In the genomic region with DNA sequence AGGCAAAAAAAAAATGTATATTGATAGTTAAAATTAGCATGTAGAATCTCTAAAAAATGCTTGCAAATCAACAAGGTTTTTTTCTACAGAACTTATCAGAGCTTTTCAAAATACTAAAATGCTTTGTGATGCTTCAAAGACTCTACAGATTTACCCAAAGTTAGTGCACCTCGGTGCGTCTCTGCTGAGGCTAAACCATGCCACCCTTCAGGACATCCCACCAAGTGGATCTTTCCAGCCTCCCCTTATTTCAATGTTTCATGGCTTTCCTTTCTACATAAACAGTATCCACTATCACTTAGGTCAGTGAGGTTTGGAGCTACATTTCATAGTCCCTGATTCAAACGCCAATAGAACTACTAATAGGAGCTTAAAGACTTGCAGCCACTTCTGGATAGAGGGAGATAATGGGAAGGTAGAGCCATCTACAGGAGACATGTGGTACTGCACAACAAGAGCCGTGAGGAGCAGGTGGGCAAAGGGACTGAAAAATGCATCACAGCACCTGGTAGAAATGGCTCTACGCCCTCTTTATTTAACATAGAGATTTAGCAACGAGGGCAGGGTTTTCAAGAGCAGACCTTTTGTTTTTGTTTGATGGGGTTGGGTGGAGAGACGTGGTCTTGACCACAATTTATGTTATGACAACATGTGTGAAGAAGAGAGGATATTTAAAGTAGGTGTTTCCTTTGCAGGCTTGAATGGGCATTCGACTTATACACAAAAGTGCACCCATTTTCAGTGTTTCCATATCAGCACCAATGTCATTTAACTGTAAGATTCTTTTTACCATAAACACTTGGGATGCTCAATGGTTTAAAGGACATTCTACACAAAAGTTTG, we compare ENCODE assay signal across 8 cellular contexts. TPM values are rescaled to one million over a fixed set of nuclear protein-coding genes. Genes with fewer than 3 reads are reported as not detected.
DNase-seq lines count a peak whose midpoint lies in the region; ATAC-seq and TF ChIP-seq lines count a peak whose summit lies in the region.

No MANE protein-coding gene starts in this region.

- H3K9ac ChIP-seq in HCT116 (ENCODE audit: low read length) = no peak overlapping the region

- no peak overlapping the region for H2AFZ ChIP-seq in HCT116 (ENCODE audit: low read depth, low read length, poor library complexity, severe bottlenecking)

- H3K4me1 ChIP-seq in HCT116 (ENCODE audit: control insufficient read depth in 1 of 2, insufficient read depth in 2 of 2, low read length in 2 of 2) = no peaks in the 10 kb centered on the region

- H3K79me2 ChIP-seq in HCT116 (ENCODE audit: insufficient read depth, low read length) = no peaks in the 10 kb centered on the region

- no peaks in the 10 kb centered on the region for H3K9me2 ChIP-seq in HCT116 (ENCODE audit: insufficient read depth)

- no peak overlapping the region for H3K4me2 ChIP-seq in HCT116 (ENCODE audit: low read length)

- peaks cover 15% of the 10 kb centered on the region for H3K27me3 Mint-ChIP-seq in activated CD8-positive, alpha-beta memory T cell treated with anti-CD3 and anti-CD28 coated beads, Interleukin-2, amount 10 ng/mL, durations not matched to agents 7 days and 5 days

- H3K9me3 ChIP-seq in HCT116 (ENCODE audit: control insufficient read depth in 1 of 2, insufficient read depth in 1 of 2, low read depth in 1 of 2, low read length in 2 of 2) = no peaks in the 10 kb centered on the region

- TF ChIP-seq RAD21 in HCT116 (IDR thresholded peaks at IDR 0.05; ENCODE audit: low read depth) = peak; percentile 68

- RAD21 ChIA-PET in HCT116 (lab: Charles Lee; ENCODE audit: low non-redundant PET in 1 of 2, low total read pairs in 2 of 2, uncharacterized antibody in 2 of 2, unreplicated experiment in 2 of 2) = interaction anchor here (0.7 to 1.0 kb wide), 2 partner anchors 242 to 243 kb away, joined by 5 to 7 read pairs; no protein-coding TSS in a partner anchor

- TF ChIP-seq CTCF in HCT116 (IDR thresholded peaks at IDR 0.05 in 2 of 3, conservative IDR thresholded peaks at IDR 0.05 in 1 of 3; ENCODE audit: borderline replicate concordance in 1 of 3, insufficient read depth in 1 of 3, low read depth in 2 of 3, low read length in 2 of 3) = peak; percentile 45 to 91 (median 88); a peak in 5 of 6 replicates
- TF ChIP-seq CTCF in epithelial cell of proximal tubule (conservative IDR thresholded peaks at IDR 0.05; ENCODE audit: low read depth, low read length) = peak; percentile 96

- H3K4me3 Mint-ChIP-seq in activated CD8-positive, alpha-beta memory T cell treated with anti-CD3 and anti-CD28 coated beads, Interleukin-2, amount 10 ng/mL, durations not matched to agents 7 days and 5 days = no peak overlapping the region

- no peaks in the 10 kb centered on the region for H3K36me3 ChIP-seq in HCT116 (ENCODE audit: control insufficient read depth in 1 of 2, insufficient read depth in 2 of 2, low read length in 2 of 2)

- no peak overlapping the region for H3K4me3 ChIP-seq in HCT116 (replicated peaks in 1 of 2; ENCODE audit: low read depth in 1 of 2, low read length in 2 of 2)
- no peak overlapping the region for H3K4me3 ChIP-seq in epithelial cell of proximal tubule (ENCODE audit: low read depth, low read length)

- H3K36me3 Mint-ChIP-seq in activated CD8-positive, alpha-beta memory T cell treated with anti-CD3 and anti-CD28 coated beads, Interleukin-2, amount 10 ng/mL, durations not matched to agents 7 days and 5 days = no peaks in the 10 kb centered on the region

- H3K9me3 Mint-ChIP-seq in activated CD8-positive, alpha-beta memory T cell treated with anti-CD3 and anti-CD28 coated beads, Interleukin-2, amount 10 ng/mL, durations not matched to agents 7 days and 5 days (ENCODE audit: low read depth) = no peaks in the 10 kb centered on the region

- H3K27ac Mint-ChIP-seq in activated CD8-positive, alpha-beta memory T cell treated with anti-CD3 and anti-CD28 coated beads, Interleukin-2, amount 10 ng/mL, durations not matched to agents 7 days and 5 days = no peak overlapping the region

- H3K4me1 Mint-ChIP-seq in activated CD8-positive, alpha-beta memory T cell treated with anti-CD3 and anti-CD28 coated beads, Interleukin-2, amount 10 ng/mL, durations not matched to agents 7 days and 5 days = peaks cover 5% of the 10 kb centered on the region

- no peaks in the 10 kb centered on the region for H4K20me1 ChIP-seq in HCT116 (ENCODE audit: insufficient read depth)

- ATAC-seq in activated CD8-positive, alpha-beta memory T cell treated with anti-CD3 and anti-CD28 coated beads, Interleukin-2, amount 10 ng/mL, durations not matched to agents 7 days and 5 days = peak; percentile 45
- ATAC-seq in HCT116 = peak; percentile 91

- BruUV-seq in HCT116 (replicated peaks; lab: Mats Ljungman, UMichigan) = no TSS peak

- H3K27ac ChIP-seq in HCT116 (ENCODE audit: low read depth, low read length) = no peak overlapping the region

- peaks cover 51% of the 10 kb centered on the region for H3K27me3 ChIP-seq in HCT116 (ENCODE audit: insufficient read depth, low read length)

- POLR2A ChIA-PET in HCT116 (lab: Charles Lee) = no interaction called here

- CTCF ChIA-PET in activated CD8-positive, alpha-beta memory T cell treated with anti-CD3 and anti-CD28 coated beads, Interleukin-2, amount 10 ng/mL, durations not matched to agents 7 days and 5 days (lab: Charles Lee) = interaction anchor here (0.6 to 2.1 kb wide), 11 partner anchors 8 to 702 kb away, joined by 3 to 11 read pairs (median 5); no protein-coding TSS in a partner anchor
- CTCF ChIA-PET in HCT116 (lab: Charles Lee) = interaction anchor here (0.6 to 2.7 kb wide), 17 partner anchors 8 to 993 kb away, joined by 3 to 33 read pairs (median 4); no protein-coding TSS in a partner anchor

- no peak for TF ChIP-seq POLR2A in HCT116 (IDR thresholded peaks at IDR 0.05; ENCODE audit: borderline replicate concordance, extremely low read depth, insufficient read depth, insufficient read length)

- no peak for DNase-seq in activated CD8-positive, alpha-beta memory T cell treated with anti-CD3 and anti-CD28 coated beads, Interleukin-2, amount 10 ng/mL, durations not matched to agents 7 days and 5 days
- no peak for DNase-seq in activated CD8-positive, alpha-beta memory T cell treated with anti-CD3 and anti-CD28 coated beads, Interleukin-2, amount 50 U/mL, for 48 hours
- peak; percentile 45 for DNase-seq in HCT116 (ENCODE audit: low read depth, low spot score)
- DNase-seq in NCI-H146 (lab: John Stamatoyannopoulos, UW) = peak; percentile 33
- DNase-seq in T1000 (lab: John Stamatoyannopoulos, UW) = peak; percentile 23
- peak; percentile 6 for DNase-seq in epithelial cell of proximal tubule (ENCODE audit: low read depth)
- DNase-seq in myocyte (ENCODE audit: low read depth) = peak; percentile 67
- no peak for DNase-seq in activated CD4-positive, CD25-positive, alpha-beta regulatory T cell treated with anti-CD3 and anti-CD28 coated beads, Interleukin-2, amount 50 U/mL, for 72 hours

- intact Hi-C loops in HCT116 (cut with micrococcal nuclease) = loop anchor here (1.0 to 5.0 kb wide), 3 partner anchors 243 to 991 kb away; no protein-coding TSS in a partner anchor

TF ChIP-seq in HCT116, 20 proteins besides CTCF, POLR2A, EP300 and RAD21 (continues in another document):
- no peak for TF ChIP-seq SRF (IDR thresholded peaks at IDR 0.05; ENCODE audit: low read depth)
- TF ChIP-seq FOSL1 (IDR thresholded peaks at IDR 0.05; ENCODE audit: low read depth) = no peak
- no peak for TF ChIP-seq CEBPB (IDR thresholded peaks at IDR 0.05; ENCODE audit: low read depth)
- no peak for TF ChIP-seq CBX3 (IDR thresholded peaks at IDR 0.05; ENCODE audit: low read depth)
- no peak for TF ChIP-seq POLR2AphosphoS5 (IDR thresholded peaks at IDR 0.05; ENCODE audit: low read depth, low read length)
- TF ChIP-seq SIN3A (IDR thresholded peaks at IDR 0.05; ENCODE audit: low read depth) = no peak
- TF ChIP-seq, protein P1, sequence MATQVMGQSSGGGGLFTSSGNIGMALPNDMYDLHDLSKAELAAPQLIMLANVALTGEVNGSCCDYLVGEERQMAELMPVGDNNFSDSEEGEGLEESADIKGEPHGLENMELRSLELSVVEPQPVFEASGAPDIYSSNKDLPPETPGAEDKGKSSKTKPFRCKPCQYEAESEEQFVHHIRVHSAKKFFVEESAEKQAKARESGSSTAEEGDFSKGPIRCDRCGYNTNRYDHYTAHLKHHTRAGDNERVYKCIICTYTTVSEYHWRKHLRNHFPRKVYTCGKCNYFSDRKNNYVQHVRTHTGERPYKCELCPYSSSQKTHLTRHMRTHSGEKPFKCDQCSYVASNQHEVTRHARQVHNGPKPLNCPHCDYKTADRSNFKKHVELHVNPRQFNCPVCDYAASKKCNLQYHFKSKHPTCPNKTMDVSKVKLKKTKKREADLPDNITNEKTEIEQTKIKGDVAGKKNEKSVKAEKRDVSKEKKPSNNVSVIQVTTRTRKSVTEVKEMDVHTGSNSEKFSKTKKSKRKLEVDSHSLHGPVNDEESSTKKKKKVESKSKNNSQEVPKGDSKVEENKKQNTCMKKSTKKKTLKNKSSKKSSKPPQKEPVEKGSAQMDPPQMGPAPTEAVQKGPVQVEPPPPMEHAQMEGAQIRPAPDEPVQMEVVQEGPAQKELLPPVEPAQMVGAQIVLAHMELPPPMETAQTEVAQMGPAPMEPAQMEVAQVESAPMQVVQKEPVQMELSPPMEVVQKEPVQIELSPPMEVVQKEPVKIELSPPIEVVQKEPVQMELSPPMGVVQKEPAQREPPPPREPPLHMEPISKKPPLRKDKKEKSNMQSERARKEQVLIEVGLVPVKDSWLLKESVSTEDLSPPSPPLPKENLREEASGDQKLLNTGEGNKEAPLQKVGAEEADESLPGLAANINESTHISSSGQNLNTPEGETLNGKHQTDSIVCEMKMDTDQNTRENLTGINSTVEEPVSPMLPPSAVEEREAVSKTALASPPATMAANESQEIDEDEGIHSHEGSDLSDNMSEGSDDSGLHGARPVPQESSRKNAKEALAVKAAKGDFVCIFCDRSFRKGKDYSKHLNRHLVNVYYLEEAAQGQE (IDR thresholded peaks at IDR 0.05; ENCODE audit: low read depth) = no peak
- no peak for TF ChIP-seq ELF1 (IDR thresholded peaks at IDR 0.05; ENCODE audit: borderline replicate concordance, low read depth)
- TF ChIP-seq EZH2 (IDR thresholded peaks at IDR 0.05) = no peak
- TF ChIP-seq ATF3 (IDR thresholded peaks at IDR 0.05) = no peak
- no peak for TF ChIP-seq SP1 (IDR thresholded peaks at IDR 0.05; ENCODE audit: low read depth)
- TF ChIP-seq JUND (IDR thresholded peaks at IDR 0.05) = no peak
- no peak for TF ChIP-seq TCF7L2 (IDR thresholded peaks at IDR 0.05; ENCODE audit: borderline replicate concordance, extremely low read depth, insufficient read depth, insufficient read length)

RNA-seq across cellular contexts. Expression of gene SLC35G4, which starts 56.1 kb away (rescaled TPM):
- total RNA-seq in activated CD8-positive, alpha-beta memory T cell treated with anti-CD3 and anti-CD28 coated beads, Interleukin-2, amount 10 ng/mL, durations not matched to agents 7 days and 5 days = not detected
- total RNA-seq in HCT116 (2021; ENCODE audit: unreplicated experiment) = not detected
- polyA plus RNA-seq in HCT116 (2012) = not detected in 2 replicates
- total RNA-seq in epithelial cell of proximal tubule = not detected in 2 replicates
- total RNA-seq in myocyte = not detected in 2 replicates
- not detected for polyA plus RNA-seq in myocyte (2012)

Comparison
In these comparisons a context has a peak if more than half of its experiments do, and no peak if none do; other contexts are left out.
1. DNase-seq: peak in HCT116 (single experiment), NCI-H146 (single experiment), T1000 (single experiment), epithelial cell of proximal tubule (single experiment) and myocyte (single experiment); none in activated CD8-positive, alpha-beta memory T cell treated with anti-CD3 and anti-CD28 coated beads, Interleukin-2, amount 10 ng/mL, durations not matched to agents 7 days and 5 days (single experiment), activated CD8-positive, alpha-beta memory T cell treated with anti-CD3 and anti-CD28 coated beads, Interleukin-2, amount 50 U/mL, for 48 hours (single experiment) and activated CD4-positive, CD25-positive, alpha-beta regulatory T cell treated with anti-CD3 and anti-CD28 coated beads, Interleukin-2, amount 50 U/mL, for 72 hours (single experiment).